14 cellular contexts compared by ENCODE assay signal in the genomic region with DNA sequence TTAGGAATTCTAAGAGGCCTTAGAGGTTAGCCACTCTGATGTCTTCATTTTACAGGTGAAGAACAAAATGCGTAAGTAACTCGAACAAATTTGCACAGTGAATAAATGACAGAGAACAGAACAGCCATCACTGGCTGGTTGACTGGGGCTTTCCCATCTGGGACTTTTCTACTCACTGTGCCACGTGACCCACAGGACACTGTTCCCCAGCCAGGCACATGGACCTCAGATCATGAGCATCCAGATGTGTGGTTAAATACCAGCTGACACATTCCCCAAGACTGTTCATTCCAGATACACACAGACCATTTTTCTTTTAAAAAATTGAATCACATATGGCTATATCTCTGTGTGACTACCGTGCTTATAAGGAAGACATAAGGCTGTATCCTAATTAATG. TPM values are rescaled to one million over a fixed set of nuclear protein-coding genes. Genes with fewer than 3 reads are reported as not detected.
DNase-seq lines count a peak whose midpoint lies in the region; ATAC-seq and TF ChIP-seq lines count a peak whose summit lies in the region.
"Had no signal": no experiment of that assay in that cellular context is flagged by ENCODE, and none has a peak within 500 bp of the region (broad histone marks: within the 10 kb centered on the region; RNA-seq: fewer than 3 reads in every experiment).

No MANE protein-coding gene starts in this region.

- no peaks in the 10 kb centered on the region for H3K9me3 ChIP-seq in right atrium auricular region
- H3K9me3 ChIP-seq in vagina, result no peaks in the 10 kb centered on the region

- H3K27me3 ChIP-seq in right atrium auricular region, result no peaks in the 10 kb centered on the region
- H3K27me3 ChIP-seq in vagina, result no peaks in the 10 kb centered on the region

- no peaks in the 10 kb centered on the region for H3K4me1 ChIP-seq in right atrium auricular region
- no peaks in the 10 kb centered on the region for H3K4me1 ChIP-seq in vagina
- H3K4me1 ChIP-seq: parathyroid adenoma had no signal

- ATAC-seq in Right ventricle myocardium inferior (no peak), HG02759 (IDR thresholded peaks at IDR 0.05; ENCODE audit: unreplicated experiment) (peak; percentile 88), sciatic nerve (no peak)

- no peak overlapping the region for H3K27ac ChIP-seq in right atrium auricular region
- no peak overlapping the region for H3K27ac ChIP-seq in vagina
- H3K27ac ChIP-seq: parathyroid adenoma had no signal

- TF ChIP-seq CTCF in right atrium auricular region (IDR thresholded peaks at IDR 0.05), result no peak
- no peak for TF ChIP-seq CTCF in vagina (IDR thresholded peaks at IDR 0.05)

- intact Hi-C loops in Right ventricle myocardium inferior (cut with DNase I), result no loop called here
- intact Hi-C loops in vagina (cut with DNase I), result no loop called here
- intact Hi-C loops in sciatic nerve (cut with DNase I), result no loop called here

- no peaks in the 10 kb centered on the region for H3K36me3 ChIP-seq in right atrium auricular region
- no peaks in the 10 kb centered on the region for H3K36me3 ChIP-seq in vagina

- DNase-seq in right atrium auricular region (ENCODE audit: low spot score) (peak; percentile 40), Right ventricle myocardium inferior (ENCODE audit: missing footprints) (no peak), RPMI7951 (ENCODE audit: low read depth) (peak; percentile 91), vagina (ENCODE audit: extremely low spot score in 2 of 2) (peak; percentile 27 to 81), HUDEP-2 (lab: John Stamatoyannopoulos, UW; ENCODE audit: unreplicated experiment in 76 of 76) (no peak), sciatic nerve (ENCODE audit: low spot score) (no peak), amniotic stem cell (lab: John Stamatoyannopoulos, UW) (no peak)
- DNase-seq: 8988T; effector CD4-positive, alpha-beta T cell; stimulated activated CD8-positive, alpha-beta memory T cell treated with anti-CD3 and anti-CD28 coated beads, Interleukin-4, amount 100 ng/mL, for 48 hours; T-helper 1 cell; trophoblast cell had no signal

- H3K4me3 ChIP-seq in right atrium auricular region (no peak overlapping the region), vagina (no peak overlapping the region)

- no peak for TF ChIP-seq POLR2A in vagina (IDR thresholded peaks at IDR 0.05)

RNA-seq across cellular contexts. Expression of gene MED10, which starts 25.8 kb away (rescaled TPM):
- total RNA-seq in right atrium auricular region, result 10 to 100 TPM; 14.2 to 17.4 TPM
- total RNA-seq in Right ventricle myocardium inferior, result 28.9 TPM
- 10.5 and 16.8 TPM in 2 replicates for total RNA-seq in RPMI7951 (2014; rRNA removed; shearing (Covaris generic))
- total RNA-seq in vagina, result 32.7 TPM
- 40.8 TPM for total RNA-seq in sciatic nerve

RNA-seq across cellular contexts. Expression of gene UBE2QL1, which starts 44.5 kb away (rescaled TPM):
- total RNA-seq in right atrium auricular region, result 10 to 100 TPM in 1 of 2 donors, 1 to 10 TPM in 1; 9.1 to 10.8 TPM
- 21.9 TPM for total RNA-seq in Right ventricle myocardium inferior
- 0.24 and 0.49 TPM in 2 replicates for total RNA-seq in RPMI7951 (2014; rRNA removed; shearing (Covaris generic))
- 2.5 TPM for total RNA-seq in vagina
- total RNA-seq in sciatic nerve, result 0.94 TPM

Comparison
In these comparisons a context has a peak if more than half of its experiments do, and no peak if none do; other contexts are left out.
1. DNase-seq: peak in right atrium auricular region (single experiment), RPMI7951 (single experiment) and vagina (2 of 2); none in Right ventricle myocardium inferior (single experiment), HUDEP-2 (0 of 76), sciatic nerve (single experiment) and amniotic stem cell (single experiment).